In genomic region chr6:163929538-163929937, GRCh38 we compare ENCODE assay signal across 22 cellular contexts.
A peak's percentile ranks its signal among the peaks of the same experiment; 100 is the strongest.
DNase-seq lines count a peak whose midpoint lies in the region; ATAC-seq and TF ChIP-seq lines count a peak whose summit lies in the region.
"Had no signal": no experiment of that assay in that cellular context is flagged by ENCODE, and none has a peak within 500 bp of the region (broad histone marks: within the 10 kb centered on the region; RNA-seq: fewer than 3 reads in every experiment).

No MANE protein-coding gene starts in this region.

- ATAC-seq in HG02642 (IDR thresholded peaks at IDR 0.05; ENCODE audit: poor library complexity, unreplicated experiment), result no peak
- ATAC-seq: A549; CD8-positive, alpha-beta T cell; GM12878 had no signal

- no peaks in the 10 kb centered on the region for H3K9me3 ChIP-seq in neural progenitor cell (ENCODE audit: low read depth)
- H3K9me3 ChIP-seq: A549; BLaER1 treated with 17β-estradiol and CSF1 and Interleukin-3, amounts not matched to agents 10 nM and 100 nM had no signal

- no peaks in the 10 kb centered on the region for H4K20me1 ChIP-seq in neural progenitor cell (ENCODE audit: low read depth)
- H4K20me1 ChIP-seq: BLaER1 treated with 17β-estradiol and CSF1 and Interleukin-3, amounts not matched to agents 10 nM and 100 nM had no signal

- no peak overlapping the region for H3K4me3 Mint-ChIP-seq in neural progenitor cell
- H3K4me3 Mint-ChIP-seq: B cell; CD4-positive, alpha-beta T cell; CD8-positive, alpha-beta T cell had no signal

- H3K27me3 ChIP-seq in neural progenitor cell, result no peaks in the 10 kb centered on the region
- H3K27me3 ChIP-seq: BLaER1 treated with 17β-estradiol and CSF1 and Interleukin-3, amounts not matched to agents 10 nM and 100 nM had no signal

- DNase-seq in NCI-H82 (lab: John Stamatoyannopoulos, UW) (peak; percentile 40), NCI-H82 treated with DMSO at 0.1 percent for 48 hours (lab: John Stamatoyannopoulos, UW; ENCODE audit: unreplicated experiment) (no peak), neural progenitor cell (ENCODE audit: low spot score) (no peak), COLO668 (lab: John Stamatoyannopoulos, UW; ENCODE audit: unreplicated experiment) (no peak)
- DNase-seq: AML-193; CD4-positive, alpha-beta T cell; CD8-positive, alpha-beta T cell; COR-L47; DMS 273 treated with DMSO at 0.1 percent for 48 hours; DMS153; DMS53; DMS79; DND-41; EL; GDM1 had no signal

- no peak overlapping the region for H3K27ac ChIP-seq in neural progenitor cell
- H3K27ac ChIP-seq: 22Rv1; A549; BLaER1 treated with 17β-estradiol and CSF1 and Interleukin-3, amounts not matched to agents 10 nM and 100 nM; C4-2B had no signal

- peaks cover 3% of the 10 kb centered on the region for H3K27me3 Mint-ChIP-seq in neural progenitor cell (ENCODE audit: insufficient read depth, low read depth)
- H3K27me3 Mint-ChIP-seq: CD4-positive, alpha-beta T cell had no signal

- H3K36me3 Mint-ChIP-seq in neural progenitor cell, result no peaks in the 10 kb centered on the region
- H3K36me3 Mint-ChIP-seq: CD8-positive, alpha-beta T cell had no signal

- no peaks in the 10 kb centered on the region for H3K9me3 Mint-ChIP-seq in neural progenitor cell
- H3K9me3 Mint-ChIP-seq: CD4-positive, alpha-beta T cell; CD8-positive, alpha-beta T cell had no signal

- H3K9ac ChIP-seq in neural progenitor cell, result no peak overlapping the region
- H3K9ac ChIP-seq: BLaER1 treated with 17β-estradiol and CSF1 and Interleukin-3, amounts not matched to agents 10 nM and 100 nM had no signal

- no peaks in the 10 kb centered on the region for H3K79me2 ChIP-seq in neural progenitor cell (ENCODE audit: low read depth)

- no peak overlapping the region for H3K4me3 ChIP-seq in neural progenitor cell
- H3K4me3 ChIP-seq: A549; BLaER1 treated with 17β-estradiol and CSF1 and Interleukin-3, amounts not matched to agents 10 nM and 100 nM; GM12878 had no signal

- no peaks in the 10 kb centered on the region for H3K36me3 ChIP-seq in neural progenitor cell
- H3K36me3 ChIP-seq: BLaER1 treated with 17β-estradiol and CSF1 and Interleukin-3, amounts not matched to agents 10 nM and 100 nM had no signal

- no peaks in the 10 kb centered on the region for H3K4me1 ChIP-seq in neural progenitor cell
- H3K4me1 ChIP-seq: A549; BLaER1 treated with 17β-estradiol and CSF1 and Interleukin-3, amounts not matched to agents 10 nM and 100 nM had no signal

- H2AFZ ChIP-seq in neural progenitor cell (replicated peaks), result no peak overlapping the region

- no peak overlapping the region for H3K4me2 ChIP-seq in neural progenitor cell
- H3K4me2 ChIP-seq: A549; BLaER1 treated with 17β-estradiol and CSF1 and Interleukin-3, amounts not matched to agents 10 nM and 100 nM had no signal

- H3K4me1 Mint-ChIP-seq in neural progenitor cell, result peaks cover 12% of the 10 kb centered on the region
- H3K4me1 Mint-ChIP-seq: B cell had no signal

- no peaks in the 10 kb centered on the region for H3F3A ChIP-seq in neural progenitor cell (ENCODE audit: low read depth)

- peak overlapping the region; percentile 15 for H3K27ac Mint-ChIP-seq in neural progenitor cell
- H3K27ac Mint-ChIP-seq: B cell; CD4-positive, alpha-beta T cell; CD8-positive, alpha-beta T cell had no signal

- TF ChIP-seq CTCF in neural progenitor cell (IDR thresholded peaks at IDR 0.05), result no peak
